In the genomic region with DNA sequence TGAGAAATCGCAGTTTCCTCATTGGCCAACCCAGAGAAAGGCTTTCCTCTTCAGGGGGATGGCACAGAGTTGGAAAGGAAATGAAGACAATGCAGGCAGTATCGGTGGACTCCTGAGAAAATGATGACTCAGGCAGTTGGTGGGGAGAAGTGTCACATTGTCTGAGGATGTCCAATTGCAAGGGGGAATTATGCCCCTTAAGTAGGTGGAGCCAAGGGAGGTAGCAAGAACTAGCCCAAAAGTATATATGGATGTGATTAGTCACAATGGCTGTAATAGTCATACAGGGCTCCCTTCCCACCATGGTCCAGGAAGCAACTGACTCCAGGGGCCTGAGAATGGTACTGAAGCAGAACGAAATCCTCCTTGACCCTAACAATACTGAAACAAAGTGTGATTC, we compare ENCODE assay signal across 19 cellular contexts. TPM values are rescaled to one million over a fixed set of nuclear protein-coding genes. Genes with fewer than 3 reads are reported as not detected.
A peak's percentile ranks its signal among the peaks of the same experiment; 100 is the strongest.
DNase-seq lines count a peak whose midpoint lies in the region; ATAC-seq and TF ChIP-seq lines count a peak whose summit lies in the region.
"Had no signal": no experiment of that assay in that cellular context is flagged by ENCODE, and none has a peak within 500 bp of the region (broad histone marks: within the 10 kb centered on the region; RNA-seq: fewer than 3 reads in every experiment).

No MANE protein-coding gene starts in this region.

- H3K23ac ChIP-seq in mesenchymal stem cell (ENCODE audit: low read length in 2 of 2): no peak overlapping the region

- WGBS in mammary epithelial cell (ENCODE audit: low coverage, missing lambda C conversion rate): 86% methylated on average over 3 of the region's 3 CpGs
- 87% methylated on average over 3 of the region's 3 CpGs for WGBS in mesenchymal stem cell

- H2BK15ac ChIP-seq in mesenchymal stem cell (ENCODE audit: low read depth, poor library complexity, severe bottlenecking): no peak overlapping the region

- H3K27ac ChIP-seq in mammary epithelial cell (ENCODE audit: insufficient read depth, low read depth, low read length) (peak overlapping the region; percentile 47), mesenchymal stem cell (ENCODE audit: low read length, poor library complexity, severe bottlenecking) (no peak overlapping the region)
- H3K27ac ChIP-seq: C4-2B, cardiac muscle cell had no signal

- intact Hi-C loops in mammary epithelial cell (cut with micrococcal nuclease): no loop called here

- H3K18ac ChIP-seq in mesenchymal stem cell (ENCODE audit: low read depth in 1 of 2, low read length in 2 of 2): no peak overlapping the region

- no peaks in the 10 kb centered on the region for H3K79me1 ChIP-seq in mesenchymal stem cell (replicated peaks; ENCODE audit: low read length, poor library complexity, severe bottlenecking)

- no peak overlapping the region for H4K91ac ChIP-seq in mesenchymal stem cell (ENCODE audit: low read length)

- H3K4ac ChIP-seq in mesenchymal stem cell (ENCODE audit: low read depth in 1 of 2, low read length in 2 of 2): no peak overlapping the region

- DNase-seq in M059J (ENCODE audit: low read depth) (peak; percentile 63), mammary epithelial cell (peak; percentile 79), mesenchymal stem cell (no peak), KBM-7 (no peak), anterior cingulate cortex (lab: John Stamatoyannopoulos, UW) (no peak)
- DNase-seq: activated gamma-delta T cell treated with Interleukin-2 at 50 U/mL for 16 hours; HFFc6; hypothalamus; NCI-H1694; NCI-H69; nephron progenitor cell; SHP77 treated with DMSO at 0.1 percent for 48 hours; stimulated activated naive CD8-positive, alpha-beta T cell treated with anti-CD3 and anti-CD28 coated beads, Interleukin-15, Interleukin-2, amounts not matched to agents 100 U/mL and 50 U/mL, for 24 hours had no signal

- H2AFZ ChIP-seq in mammary epithelial cell (ENCODE audit: low read depth, low read length): peak overlapping the region; percentile 14
- H2AFZ ChIP-seq in mesenchymal stem cell (ENCODE audit: low read depth, low read length): no peak overlapping the region

- H3K79me2 ChIP-seq in mammary epithelial cell (ENCODE audit: insufficient read depth, low read length): no peaks in the 10 kb centered on the region

- no peak overlapping the region for H2AK5ac ChIP-seq in mesenchymal stem cell (ENCODE audit: low read length, severe bottlenecking)

- H3K4me3 ChIP-seq in mammary epithelial cell (replicated peaks in 1 of 3; ENCODE audit: insufficient read depth in 1 of 3, low read depth in 2 of 3, low read length in 3 of 3) (no peak overlapping the region), mesenchymal stem cell (ENCODE audit: insufficient read depth in 1 of 2, low read depth in 1 of 2, low read length in 2 of 2) (no peak overlapping the region)
- H3K4me3 ChIP-seq: cardiac muscle cell had no signal

- H3K36me3 ChIP-seq in mammary epithelial cell (ENCODE audit: insufficient read depth, low read length): no peaks in the 10 kb centered on the region
- H3K36me3 ChIP-seq in mesenchymal stem cell (ENCODE audit: control insufficient read depth in 1 of 2, insufficient read depth in 2 of 2, low read depth in 1 of 2, low read length in 2 of 2): no peaks in the 10 kb centered on the region
- H3K36me3 ChIP-seq: cardiac muscle cell had no signal

- ATAC-seq in GM19452 (IDR thresholded peaks at IDR 0.05; ENCODE audit: unreplicated experiment) (peak; percentile 55), GM21526 (IDR thresholded peaks at IDR 0.05; ENCODE audit: low FRiP score, unreplicated experiment) (no peak), GM21619 (IDR thresholded peaks at IDR 0.05; ENCODE audit: unreplicated experiment) (no peak)
- ATAC-seq: sciatic nerve; stimulated activated naive CD8-positive, alpha-beta T cell treated with anti-CD3 and anti-CD28 coated beads, Interleukin-15, Interleukin-2, amounts not matched to agents 100 U/mL and 50 U/mL, for 24 hours had no signal

- no peak overlapping the region for H2BK12ac ChIP-seq in mesenchymal stem cell (ENCODE audit: low read length in 2 of 2)

- CTCF ChIA-PET in mammary epithelial cell (lab: Charles Lee; ENCODE audit: low non-redundant PET): no interaction called here

- peaks cover 8% of the 10 kb centered on the region for H3K9me3 ChIP-seq in mammary epithelial cell (replicated peaks; ENCODE audit: insufficient read depth, low read length)
- H3K9me3 ChIP-seq in mesenchymal stem cell (ENCODE audit: control insufficient read depth, low read length): peaks cover 8% of the 10 kb centered on the region

- in situ Hi-C loops in mammary epithelial cell (cut with MboI; ENCODE audit: low sequenced_read_pairs in 2 of 2): no loop called here
- in situ Hi-C loops in KBM-7 (cut with MboI; ENCODE audit: low pct_unique_long_range_greater_than_20kb, low sequenced_read_pairs): no loop called here

- H2BK5ac ChIP-seq in mesenchymal stem cell (ENCODE audit: low read depth, low read length, poor library complexity, severe bottlenecking): no peak overlapping the region

- H3K9ac ChIP-seq in mammary epithelial cell (ENCODE audit: insufficient read depth, low read length): no peak overlapping the region
- H3K9ac ChIP-seq in mesenchymal stem cell (ENCODE audit: low read length): no peak overlapping the region

- dilution Hi-C loops in mammary epithelial cell (cut with HindIII; ENCODE audit: low sequenced_read_pairs): no loop called here

- H3K27me3 ChIP-seq in mammary epithelial cell (ENCODE audit: insufficient read depth, low read length) (no peaks in the 10 kb centered on the region), mesenchymal stem cell (ENCODE audit: control insufficient read depth in 1 of 2, insufficient read depth in 1 of 2, low read length in 2 of 2) (no peaks in the 10 kb centered on the region)
- H3K27me3 ChIP-seq: cardiac muscle cell had no signal

- H3K4me2 ChIP-seq in mammary epithelial cell (ENCODE audit: insufficient read depth, low read depth, low read length) (no peak overlapping the region), mesenchymal stem cell (ENCODE audit: low read length, poor library complexity, severe bottlenecking) (no peak overlapping the region)

- H3K4me1 ChIP-seq in mammary epithelial cell (ENCODE audit: insufficient read depth, low read length): peaks cover 31% of the 10 kb centered on the region
- peaks cover 3% of the 10 kb centered on the region for H3K4me1 ChIP-seq in mesenchymal stem cell (ENCODE audit: control insufficient read depth, insufficient read depth, low read depth, low read length)

- BruUV-seq in mammary epithelial cell (replicated peaks; lab: Mats Ljungman, UMichigan): no TSS peak

- no peak overlapping the region for H2BK120ac ChIP-seq in mesenchymal stem cell (ENCODE audit: low read depth, low read length)

- peak overlapping the region; percentile 45 for H4K8ac ChIP-seq in mesenchymal stem cell (ENCODE audit: low read length)

- no peak overlapping the region for H3K14ac ChIP-seq in mesenchymal stem cell (ENCODE audit: low read length in 2 of 2)

- no peak for TF ChIP-seq CTCF in mammary epithelial cell (conservative IDR thresholded peaks at IDR 0.05 in 1 of 2, IDR thresholded peaks at IDR 0.05 in 1 of 2; ENCODE audit: extremely low read depth in 1 of 2, insufficient read depth in 1 of 2, low read depth in 1 of 2, low read length in 2 of 2)

- H4K20me1 ChIP-seq in mammary epithelial cell (ENCODE audit: insufficient read depth, low read length): no peaks in the 10 kb centered on the region

RNA-seq across cellular contexts. Expression of a gene that starts 58.3 kb away (rescaled TPM):
- 28.7 and 51.4 TPM in 2 replicates for total RNA-seq in M059J (2014; rRNA removed; shearing (Covaris generic))
- 100 to 1,000 TPM; 304 to 534 TPM for total RNA-seq in mammary epithelial cell
- 169 TPM for polyA plus RNA-seq in mammary epithelial cell
- polyA minus RNA-seq in mammary epithelial cell: 379 TPM
- 15.8 TPM for polyA plus RNA-seq in mesenchymal stem cell (2013, experiment 1 of 2)
- polyA plus RNA-seq in mesenchymal stem cell (2013, experiment 2 of 2): 15.1 TPM

Comparison
In these comparisons a context has a peak if more than half of its experiments do, and no peak if none do; other contexts are left out.
1. DNase-seq: peak in M059J (single experiment) and mammary epithelial cell (single experiment); none in mesenchymal stem cell (single experiment), KBM-7 (single experiment) and anterior cingulate cortex (0 of 58).